In genomic region chr9:2241461-2241874, GRCh38 we compare ENCODE assay signal across 8 cellular contexts.
DNase-seq lines count a peak whose midpoint lies in the region; ATAC-seq lines count a peak whose summit lies in the region.

No MANE protein-coding gene starts in this region.

- no peaks in the 10 kb centered on the region for H3K27me3 ChIP-seq in iPS DF 6.9 (ENCODE audit: control insufficient read depth, insufficient read depth, low read length)

- H3K4me3 Mint-ChIP-seq in T-helper 1 cell treated with Interleukin-12 subunit alpha and Interleukin-12 subunit beta and Interleukin-4 antibody, amounts not matched to agents 30 μg/mL and 1 μg/mL, for 36 hours: peak overlapping the region; percentile 81

- DNase-seq in T-helper 1 cell (no peak), astrocyte of the hippocampus (ENCODE audit: low read depth, low spot score) (peak; percentile 90), iPS DF 6.9 (ENCODE audit: low read depth, low spot score) (peak; percentile 84), skeletal muscle cell (ENCODE audit: low read depth) (peak; percentile 76), NCI-H1417 treated with DMSO at 0.1 percent for 48 hours (lab: John Stamatoyannopoulos, UW) (no peak), OCI-M1 (lab: John Stamatoyannopoulos, UW) (no peak)

- peak; percentile 24 for ATAC-seq in HG03354 (IDR thresholded peaks at IDR 0.05; ENCODE audit: poor library complexity, severe bottlenecking, unreplicated experiment)

- H3K27ac ChIP-seq in iPS DF 6.9 (ENCODE audit: low read length): no peak overlapping the region

- H3K4me3 ChIP-seq in iPS DF 6.9 (ENCODE audit: low read length): no peak overlapping the region
- peak overlapping the region; percentile 53 for H3K4me3 ChIP-seq in skeletal muscle cell (ENCODE audit: low read depth, low read length)

- WGBS in iPS DF 6.9 (ENCODE audit: insufficient coverage, insufficient read length): no CpG with 5 or more reads among the region's 15 CpGs

- H3K4me1 Mint-ChIP-seq in T-helper 1 cell treated with Interleukin-12 subunit alpha and Interleukin-12 subunit beta and Interleukin-4 antibody, amounts not matched to agents 30 μg/mL and 1 μg/mL, for 36 hours (ENCODE audit: low read depth): peaks cover 15% of the 10 kb centered on the region

- H3K4me1 ChIP-seq in iPS DF 6.9 (ENCODE audit: control insufficient read depth, insufficient read depth, low read length): peaks cover 5% of the 10 kb centered on the region; the same call in 1 of the 2 replicates

- H3K27me3 Mint-ChIP-seq in T-helper 1 cell treated with Interleukin-12 subunit alpha and Interleukin-12 subunit beta and Interleukin-4 antibody, amounts not matched to agents 30 μg/mL and 1 μg/mL, for 36 hours (ENCODE audit: low read depth): peaks cover 21% of the 10 kb centered on the region

- peaks cover 4% of the 10 kb centered on the region for H3K9me3 Mint-ChIP-seq in T-helper 1 cell treated with Interleukin-12 subunit alpha and Interleukin-12 subunit beta and Interleukin-4 antibody, amounts not matched to agents 30 μg/mL and 1 μg/mL, for 36 hours

- no peaks in the 10 kb centered on the region for H3K9me3 ChIP-seq in iPS DF 6.9 (ENCODE audit: control insufficient read depth, insufficient read depth, low read length)

- H3K27ac Mint-ChIP-seq in T-helper 1 cell treated with Interleukin-12 subunit alpha and Interleukin-12 subunit beta and Interleukin-4 antibody, amounts not matched to agents 30 μg/mL and 1 μg/mL, for 36 hours: peak overlapping the region; percentile 34

- no peaks in the 10 kb centered on the region for H3K36me3 ChIP-seq in iPS DF 6.9 (ENCODE audit: control insufficient read depth, insufficient read depth, low read length)

- no peaks in the 10 kb centered on the region for H3K36me3 Mint-ChIP-seq in T-helper 1 cell treated with Interleukin-12 subunit alpha and Interleukin-12 subunit beta and Interleukin-4 antibody, amounts not matched to agents 30 μg/mL and 1 μg/mL, for 36 hours (ENCODE audit: low read depth)

Comparison
In these comparisons a context has a peak if more than half of its experiments do, and no peak if none do; other contexts are left out.
1. DNase-seq: peak in astrocyte of the hippocampus (single experiment), iPS DF 6.9 (single experiment) and skeletal muscle cell (single experiment); none in T-helper 1 cell (0 of 5), NCI-H1417 treated with DMSO at 0.1 percent for 48 hours (single experiment) and OCI-M1 (single experiment).